ENCODE assay signal across 8 cellular contexts in genomic region chr15:74176262-74177208, GRCh38. TPM values are rescaled to one million over a fixed set of nuclear protein-coding genes. Genes with fewer than 3 reads are reported as not detected.
DNase-seq lines count a peak whose midpoint lies in the region; FAIRE-seq and TF ChIP-seq lines count a peak whose summit lies in the region.
"Had no signal": no experiment of that assay in that cellular context is flagged by ENCODE, and none has a peak within 500 bp of the region (broad histone marks: within the 10 kb centered on the region; RNA-seq: fewer than 3 reads in every experiment).

No MANE protein-coding gene starts in this region.

- DNase-seq in activated effector memory CD4-positive, alpha-beta T cell treated with anti-CD3 and anti-CD28 coated beads, Interleukin-2, amount 50 U/mL, for 16 hours, result peak; percentile 34
- no peak for DNase-seq in activated effector memory CD4-positive, alpha-beta T cell treated with Interleukin-2 at 50 U/mL for 16 hours
- DNase-seq in iPS DF 19.7 (ENCODE audit: low read depth, low spot score), result peak; percentile 20
- peak; percentile 49 to 50 for DNase-seq in suprapubic skin (ENCODE audit: low spot score in 2 of 2)
- DNase-seq in NCI-H187 (lab: John Stamatoyannopoulos, UW), result no peak
- DNase-seq in GM12891 (ENCODE audit: insufficient read length, low spot score), result no peak
- DNase-seq: nucleus accumbens had no signal

- peaks cover 2% of the 10 kb centered on the region for H3K27me3 ChIP-seq in suprapubic skin

- FAIRE-seq in GM12891 (lab: Jason Lieb, UNC), result no peak

- no peak for TF ChIP-seq CTCF in suprapubic skin (IDR thresholded peaks at IDR 0.05)

- H3K4me3 ChIP-seq in suprapubic skin, result no peak overlapping the region

- H3K4me1 ChIP-seq in suprapubic skin, result peaks cover 77% of the 10 kb centered on the region

- TF ChIP-seq EP300 in suprapubic skin (IDR thresholded peaks at IDR 0.05), result no peak

- H3K36me3 ChIP-seq in suprapubic skin, result no peaks in the 10 kb centered on the region

- H3K9me3 ChIP-seq in suprapubic skin, result no peaks in the 10 kb centered on the region

- WGBS in suprapubic skin, result 73% methylated on average over 10 of the region's 10 CpGs

- no peak for TF ChIP-seq POLR2A in suprapubic skin (IDR thresholded peaks at IDR 0.05)
- no peak for TF ChIP-seq POLR2A in GM12891 (IDR thresholded peaks at IDR 0.05; ENCODE audit: low read depth, low read length)

- H3K27ac ChIP-seq in suprapubic skin, result no peak overlapping the region

TF ChIP-seq in GM12891, 5 proteins besides CTCF, POLR2A, EP300 and RAD21:
- TF ChIP-seq POU2F2 (IDR thresholded peaks at IDR 0.05; ENCODE audit: low read depth, low read length) (no peak), PAX5 (IDR thresholded peaks at IDR 0.05; ENCODE audit: insufficient read depth, low read length, severe bottlenecking) (no peak), POLR2AphosphoS5 (IDR thresholded peaks at IDR 0.05; ENCODE audit: low read depth, low read length) (no peak), TAF1 (IDR thresholded peaks at IDR 0.05; ENCODE audit: low read depth, low read length) (no peak), SPI1 (IDR thresholded peaks at IDR 0.05; ENCODE audit: low read depth, low read length) (no peak)

RNA-seq across cellular contexts. Expression of gene ISLR, which starts 3.0 kb away (rescaled TPM):
- 10 to 100 TPM; 11.5 to 41.1 (median 18.1) TPM for total RNA-seq in suprapubic skin
- polyA plus RNA-seq in GM12891 (2012; ENCODE audit: low read depth, missing spikeins), result 0.99 TPM

RNA-seq across cellular contexts. Expression of gene STRA6, which starts 26.1 kb away (rescaled TPM):
- under 1 TPM in 2 of 4 donors, not detected in 2; 0.26 to 0.39 TPM for total RNA-seq in suprapubic skin
- 2.9 TPM for polyA plus RNA-seq in GM12891 (2012; ENCODE audit: low read depth, missing spikeins)

RNA-seq across cellular contexts. Expression of gene ISLR2, which starts 46.1 kb away (rescaled TPM):
- total RNA-seq in suprapubic skin, result 1 to 10 TPM in 2 of 4 donors, under 1 TPM in 1, not detected in 1; 0.57 to 1.9 (median 1.1) TPM
- 0.44 TPM for polyA plus RNA-seq in GM12891 (2012; ENCODE audit: low read depth, missing spikeins)

RNA-seq across cellular contexts. Expression of gene CCDC33, which starts 59.6 kb away (rescaled TPM):
- total RNA-seq in suprapubic skin, result under 1 TPM in 1 of 4 donors, not detected in 3; 0.60 TPM
- polyA plus RNA-seq in GM12891 (2012; ENCODE audit: low read depth, missing spikeins), result 0.36 TPM
- total RNA-seq: aorta had no signal
- polyA plus RNA-seq: aorta had no signal

Comparison
In these comparisons a context has a peak if more than half of its experiments do, and no peak if none do; other contexts are left out.
1. DNase-seq: peak in activated effector memory CD4-positive, alpha-beta T cell treated with anti-CD3 and anti-CD28 coated beads, Interleukin-2, amount 50 U/mL, for 16 hours (single experiment), iPS DF 19.7 (single experiment) and suprapubic skin (2 of 2); none in activated effector memory CD4-positive, alpha-beta T cell treated with Interleukin-2 at 50 U/mL for 16 hours (single experiment), NCI-H187 (0 of 2) and GM12891 (single experiment).